1 cellular context compared by ENCODE assay signal in genomic region chr4:139454111-139454600, GRCh38.
TF ChIP-seq lines count a peak whose summit lies in the region.

Gene RAB33B, plus strand, starts transcription at chr4:139454121. Its CDS starts 75 bp downstream, at chr4:139454196.

TF ChIP-seq in HepG2, 621 proteins besides CTCF, POLR2A, EP300 and RAD21 (continued from another document):
- TF ChIP-seq KIAA2018 (CRISPR knock-in tag; IDR thresholded peaks at IDR 0.05; ENCODE audit: borderline replicate concordance) (no peak), EED (CRISPR knock-in tag; IDR thresholded peaks at IDR 0.05) (no peak), PCBP1 (IDR thresholded peaks at IDR 0.05; ENCODE audit: borderline replicate concordance, low read depth, low read length) (no peak), MED1 (CRISPR knock-in tag; IDR thresholded peaks at IDR 0.05) (no peak; the same call in 1 of the 2 replicates), ZNF589 (CRISPR knock-in tag; conservative IDR thresholded peaks at IDR 0.05) (peak; percentile 62; the same call in 1 of the 2 replicates), SNRNP70 (IDR thresholded peaks at IDR 0.05; ENCODE audit: low read depth, low read length) (no peak), GMEB1 (CRISPR knock-in tag; IDR thresholded peaks at IDR 0.05; ENCODE audit: borderline replicate concordance) (no peak), ZNF75D (CRISPR knock-in tag; IDR thresholded peaks at IDR 0.05; ENCODE audit: borderline replicate concordance) (no peak), ZNF776 (CRISPR knock-in tag; IDR thresholded peaks at IDR 0.05) (no peak; the same call in 1 of the 2 replicates), ZNF264 (CRISPR knock-in tag; IDR thresholded peaks at IDR 0.05) (no peak), ARID2 (CRISPR knock-in tag; IDR thresholded peaks at IDR 0.05; ENCODE audit: borderline replicate concordance) (no peak), REST (IDR thresholded peaks at IDR 0.05; ENCODE audit: borderline replicate concordance in 1 of 2, low read depth in 1 of 2, low read length in 2 of 2) (no peak), ZNF121 (CRISPR knock-in tag; IDR thresholded peaks at IDR 0.05) (no peak), ZC3H4 (CRISPR knock-in tag; IDR thresholded peaks at IDR 0.05; ENCODE audit: borderline replicate concordance) (no peak), HOXA9 (CRISPR knock-in tag; IDR thresholded peaks at IDR 0.05; ENCODE audit: borderline replicate concordance) (0 out of 2 replicates have a peak, but pooled peaks have one; percentile 20), ZNF44 (CRISPR knock-in tag; IDR thresholded peaks at IDR 0.05) (no peak), CENPT (CRISPR knock-in tag; IDR thresholded peaks at IDR 0.05; ENCODE audit: low read depth) (no peak), MXD1 (CRISPR knock-in tag; IDR thresholded peaks at IDR 0.05) (peak; percentile 58; the same call in 1 of the 2 replicates), PAF1 (CRISPR knock-in tag; IDR thresholded peaks at IDR 0.05) (no peak), RAD51 (IDR thresholded peaks at IDR 0.05; ENCODE audit: borderline replicate concordance) (no peak), ZNF460 (CRISPR knock-in tag; IDR thresholded peaks at IDR 0.05; ENCODE audit: borderline replicate concordance) (no peak), ZBTB46 (CRISPR knock-in tag; IDR thresholded peaks at IDR 0.05; ENCODE audit: borderline replicate concordance) (no peak), ZNF574 (CRISPR knock-in tag; IDR thresholded peaks at IDR 0.05) (no peak), ZBTB7A (CRISPR knock-in tag; IDR thresholded peaks at IDR 0.05) (no peak), REPIN1 (CRISPR knock-in tag; IDR thresholded peaks at IDR 0.05; ENCODE audit: borderline replicate concordance, low read depth) (no peak), ZNF550 (CRISPR knock-in tag; IDR thresholded peaks at IDR 0.05; ENCODE audit: borderline replicate concordance) (no peak), ZNF180 (CRISPR knock-in tag; IDR thresholded peaks at IDR 0.05; ENCODE audit: borderline replicate concordance, low read depth) (no peak), MBD4 (IDR thresholded peaks at IDR 0.05; ENCODE audit: borderline replicate concordance, low read length) (no peak), KDM5A (IDR thresholded peaks at IDR 0.05; ENCODE audit: borderline replicate concordance, low read length) (no peak), ATF2 (CRISPR knock-in tag; IDR thresholded peaks at IDR 0.05) (no peak), GATAD1 (CRISPR knock-in tag; IDR thresholded peaks at IDR 0.05) (no peak), ARNT2 (CRISPR knock-in tag; IDR thresholded peaks at IDR 0.05; ENCODE audit: low read depth) (no peak), CBFB (CRISPR knock-in tag; IDR thresholded peaks at IDR 0.05) (no peak; the same call in 1 of the 2 replicates)
